In genomic region chr7:105808209-105808608, GRCh38 we compare ENCODE assay signal across 19 cellular contexts.
DNase-seq lines count a peak whose midpoint lies in the region; ATAC-seq lines count a peak whose summit lies in the region.
"Had no signal": no experiment of that assay in that cellular context is flagged by ENCODE, and none has a peak within 500 bp of the region (broad histone marks: within the 10 kb centered on the region; RNA-seq: fewer than 3 reads in every experiment).

No MANE protein-coding gene starts in this region.

- H3K36me3 Mint-ChIP-seq in activated T-cell treated with anti-CD3 and anti-CD28 coated beads, Interleukin-2, amount 50 U/mL, for 4 hours (ENCODE audit: insufficient read depth), result peaks cover 3% of the 10 kb centered on the region
- peaks cover 2% of the 10 kb centered on the region for H3K36me3 Mint-ChIP-seq in T-helper 17 cell (ENCODE audit: low read depth)
- peaks cover 8% of the 10 kb centered on the region for H3K36me3 Mint-ChIP-seq in central memory CD8-positive, alpha-beta T cell (ENCODE audit: insufficient read depth)

- no peak for ATAC-seq in activated T-cell treated with anti-CD3 and anti-CD28 coated beads, Interleukin-2, amount 50 U/mL, for 4 hours
- ATAC-seq in T-helper 17 cell (no peak), HG03097 (IDR thresholded peaks at IDR 0.05; ENCODE audit: low FRiP score, unreplicated experiment) (no peak)
- ATAC-seq in central memory CD8-positive, alpha-beta T cell (replicated peaks; ENCODE audit: extremely low read depth, poor library complexity, severe bottlenecking), result no peak

- DNase-seq in activated T-cell treated with anti-CD3 and anti-CD28 coated beads, Interleukin-2, amount 50 U/mL, for 4 hours, result no peak
- DNase-seq in activated T-cell treated with anti-CD3 and anti-CD28 coated beads for 4 hours (no peak), T-helper 17 cell (no peak), putamen (ENCODE audit: low spot score) (peak; percentile 42), HK-2 (ENCODE audit: unreplicated experiment) (no peak), GOT3 (lab: John Stamatoyannopoulos, UW) (no peak)
- DNase-seq in central memory CD8-positive, alpha-beta T cell (ENCODE audit: low spot score in 2 of 2), result no peak
- DNase-seq: ACHN; C1 segment of cervical spinal cord; effector CD8-positive, alpha-beta T cell; GDM1; HFFc6; midbrain; OCI-M1; SHP77 treated with DMSO at 0.1 percent for 48 hours; stimulated activated naive CD4-positive, alpha-beta T cell; transverse colon had no signal

- H3K27me3 Mint-ChIP-seq in activated T-cell treated with anti-CD3 and anti-CD28 coated beads, Interleukin-2, amount 50 U/mL, for 4 hours (ENCODE audit: low read depth), result no peaks in the 10 kb centered on the region
- no peaks in the 10 kb centered on the region for H3K27me3 Mint-ChIP-seq in T-helper 17 cell
- no peaks in the 10 kb centered on the region for H3K27me3 Mint-ChIP-seq in central memory CD8-positive, alpha-beta T cell

- peak overlapping the region; percentile 82 for H3K27ac Mint-ChIP-seq in T-helper 17 cell
- H3K27ac Mint-ChIP-seq in central memory CD8-positive, alpha-beta T cell (ENCODE audit: low read depth), result peak overlapping the region; percentile 92

- H3K4me3 Mint-ChIP-seq in activated T-cell treated with anti-CD3 and anti-CD28 coated beads, Interleukin-2, amount 50 U/mL, for 4 hours, result peak overlapping the region; percentile 63
- H3K4me3 Mint-ChIP-seq in T-helper 17 cell, result no peak overlapping the region
- peak overlapping the region; percentile 51 for H3K4me3 Mint-ChIP-seq in central memory CD8-positive, alpha-beta T cell
- H3K4me3 Mint-ChIP-seq: HFFc6, neural crest cell had no signal

- peaks cover 4% of the 10 kb centered on the region for H3K9me3 Mint-ChIP-seq in activated T-cell treated with anti-CD3 and anti-CD28 coated beads, Interleukin-2, amount 50 U/mL, for 4 hours
- H3K9me3 Mint-ChIP-seq in central memory CD8-positive, alpha-beta T cell, result peaks cover 5% of the 10 kb centered on the region
- H3K9me3 Mint-ChIP-seq: HFFc6, neural crest cell had no signal

- H3K4me1 Mint-ChIP-seq in activated T-cell treated with anti-CD3 and anti-CD28 coated beads, Interleukin-2, amount 50 U/mL, for 4 hours (ENCODE audit: low read depth), result peaks cover 66% of the 10 kb centered on the region
- peaks cover 53% of the 10 kb centered on the region for H3K4me1 Mint-ChIP-seq in T-helper 17 cell
- H3K4me1 Mint-ChIP-seq in central memory CD8-positive, alpha-beta T cell, result peaks cover 60% of the 10 kb centered on the region

- no peaks in the 10 kb centered on the region for H3K9me3 ChIP-seq in T-helper 17 cell (ENCODE audit: control insufficient read depth, low read length, poor library complexity, severe bottlenecking)
- H3K9me3 ChIP-seq: transverse colon had no signal
